In the genomic region with DNA sequence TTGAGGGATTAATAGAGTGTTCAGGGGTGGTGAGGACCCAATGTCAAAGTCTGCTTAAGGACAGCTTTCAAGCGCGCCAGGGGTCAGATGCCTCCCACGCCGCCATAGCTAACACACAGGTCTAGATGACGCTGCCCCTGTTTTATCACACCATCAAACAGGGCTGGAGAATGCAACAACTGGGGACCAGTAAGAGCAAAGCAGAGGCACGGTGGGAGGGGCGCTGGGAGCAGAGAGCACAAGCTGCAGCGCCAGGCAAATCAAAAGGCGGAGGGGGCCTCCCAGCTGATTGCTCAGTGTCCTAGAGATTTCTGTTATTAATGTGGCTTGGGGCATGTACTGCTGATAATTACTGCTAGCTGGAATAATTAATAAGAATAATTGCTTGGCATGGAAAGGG, we compare ENCODE assay signal across 19 cellular contexts.
DNase-seq lines count a peak whose midpoint lies in the region; ATAC-seq, FAIRE-seq and TF ChIP-seq lines count a peak whose summit lies in the region.
"Had no signal": no experiment of that assay in that cellular context is flagged by ENCODE, and none has a peak within 500 bp of the region (broad histone marks: within the 10 kb centered on the region; RNA-seq: fewer than 3 reads in every experiment).

No MANE protein-coding gene starts in this region.

- DNase-seq in left ventricle myocardium superior (peak; percentile 32), Right ventricle myocardium superior (no peak), dermis blood vessel endothelial cell (peak; percentile 19), nephron progenitor cell (no peak), GM12891 (ENCODE audit: insufficient read length, low spot score) (no peak), epidermal melanocyte (ENCODE audit: insufficient read length, low spot score) (no peak)
- no peak for DNase-seq in activated T-helper 2 cell treated with anti-CD3 and anti-CD28 coated beads, Interferon-gamma antibody, Interleukin-2, Interleukin-4, amounts not matched to agents 10 μg/mL and 5 μg/mL and 100 μg/mL, durations not matched to agents 14 hours and 24 hours and 36 hours (ENCODE audit: low spot score)
- DNase-seq: Caco-2; CD4-positive, alpha-beta T cell; KBM-7; NCI-H1417 treated with DMSO at 0.1 percent for 48 hours; NCI-H187 treated with DMSO at 0.1 percent for 48 hours; NCI-H345; NCI-H524 treated with DMSO at 0.1 percent for 48 hours; PC-9; SJCRH30 had no signal

- TF ChIP-seq CTCF in nephron progenitor cell (IDR thresholded peaks at IDR 0.05): no peak

- H3K27ac Mint-ChIP-seq in nephron progenitor cell: peak overlapping the region; percentile 46
- H3K27ac Mint-ChIP-seq in activated T-helper 2 cell treated with anti-CD3 and anti-CD28 coated beads, Interferon-gamma antibody, Interleukin-2, Interleukin-4, amounts not matched to agents 10 μg/mL and 5 μg/mL and 100 μg/mL, durations not matched to agents 14 hours and 24 hours and 36 hours: no peak overlapping the region
- H3K27ac Mint-ChIP-seq: CD4-positive, alpha-beta T cell had no signal

- H3K27me3 Mint-ChIP-seq in nephron progenitor cell (ENCODE audit: low read depth, poor library complexity): no peaks in the 10 kb centered on the region
- no peaks in the 10 kb centered on the region for H3K27me3 Mint-ChIP-seq in activated T-helper 2 cell treated with anti-CD3 and anti-CD28 coated beads, Interferon-gamma antibody, Interleukin-2, Interleukin-4, amounts not matched to agents 10 μg/mL and 5 μg/mL and 100 μg/mL, durations not matched to agents 14 hours and 24 hours and 36 hours (ENCODE audit: low read depth)
- H3K27me3 Mint-ChIP-seq: CD4-positive, alpha-beta T cell had no signal

- intact Hi-C loops in left ventricle myocardium superior (cut with micrococcal nuclease): no loop called here
- intact Hi-C loops in Right ventricle myocardium superior (cut with DNase I): no loop called here
- intact Hi-C loops in activated T-helper 2 cell treated with anti-CD3 and anti-CD28 coated beads, Interferon-gamma antibody, Interleukin-2, Interleukin-4, amounts not matched to agents 10 μg/mL and 5 μg/mL and 100 μg/mL, durations not matched to agents 14 hours and 24 hours and 36 hours (cut with micrococcal nuclease): no loop called here

- no peak overlapping the region for H3K4me3 Mint-ChIP-seq in nephron progenitor cell
- no peak overlapping the region for H3K4me3 Mint-ChIP-seq in activated T-helper 2 cell treated with anti-CD3 and anti-CD28 coated beads, Interferon-gamma antibody, Interleukin-2, Interleukin-4, amounts not matched to agents 10 μg/mL and 5 μg/mL and 100 μg/mL, durations not matched to agents 14 hours and 24 hours and 36 hours (ENCODE audit: low read depth)
- H3K4me3 Mint-ChIP-seq: CD4-positive, alpha-beta T cell had no signal

- H3K36me3 Mint-ChIP-seq in nephron progenitor cell (ENCODE audit: low read depth): no peaks in the 10 kb centered on the region
- H3K36me3 Mint-ChIP-seq in activated T-helper 2 cell treated with anti-CD3 and anti-CD28 coated beads, Interferon-gamma antibody, Interleukin-2, Interleukin-4, amounts not matched to agents 10 μg/mL and 5 μg/mL and 100 μg/mL, durations not matched to agents 14 hours and 24 hours and 36 hours (ENCODE audit: low read depth): no peaks in the 10 kb centered on the region

- ATAC-seq in left ventricle myocardium superior (no peak), Right ventricle myocardium superior (ENCODE audit: poor library complexity) (no peak), GM21515 (IDR thresholded peaks at IDR 0.05; ENCODE audit: unreplicated experiment) (no peak)
- ATAC-seq: HCT116 had no signal

- peaks cover 35% of the 10 kb centered on the region for H3K4me1 Mint-ChIP-seq in nephron progenitor cell
- no peaks in the 10 kb centered on the region for H3K4me1 Mint-ChIP-seq in activated T-helper 2 cell treated with anti-CD3 and anti-CD28 coated beads, Interferon-gamma antibody, Interleukin-2, Interleukin-4, amounts not matched to agents 10 μg/mL and 5 μg/mL and 100 μg/mL, durations not matched to agents 14 hours and 24 hours and 36 hours (ENCODE audit: low read depth)

- no peak for FAIRE-seq in GM12891 (lab: Jason Lieb, UNC)
- FAIRE-seq: G401.6 had no signal

- no peak for TF ChIP-seq POLR2A in GM12891 (IDR thresholded peaks at IDR 0.05; ENCODE audit: low read depth, low read length)

- peaks cover 7% of the 10 kb centered on the region for H3K9me3 Mint-ChIP-seq in nephron progenitor cell
- H3K9me3 Mint-ChIP-seq in activated T-helper 2 cell treated with anti-CD3 and anti-CD28 coated beads, Interferon-gamma antibody, Interleukin-2, Interleukin-4, amounts not matched to agents 10 μg/mL and 5 μg/mL and 100 μg/mL, durations not matched to agents 14 hours and 24 hours and 36 hours: no peaks in the 10 kb centered on the region
- H3K9me3 Mint-ChIP-seq: CD4-positive, alpha-beta T cell had no signal

TF ChIP-seq in GM12891, 5 proteins besides CTCF, POLR2A, EP300 and RAD21:
- TF ChIP-seq POU2F2 (IDR thresholded peaks at IDR 0.05; ENCODE audit: low read depth, low read length): no peak

Comparison
In these comparisons a context has a peak if more than half of its experiments do, and no peak if none do; other contexts are left out.
1. DNase-seq: peak in left ventricle myocardium superior (single experiment) and dermis blood vessel endothelial cell (single experiment); none in Right ventricle myocardium superior (single experiment), nephron progenitor cell (single experiment), activated T-helper 2 cell treated with anti-CD3 and anti-CD28 coated beads, Interferon-gamma antibody, Interleukin-2, Interleukin-4, amounts not matched to agents 10 μg/mL and 5 μg/mL and 100 μg/mL, durations not matched to agents 14 hours and 24 hours and 36 hours (single experiment), GM12891 (single experiment) and epidermal melanocyte (single experiment).